ENCODE assay signal across 21 cellular contexts in the genomic region with DNA sequence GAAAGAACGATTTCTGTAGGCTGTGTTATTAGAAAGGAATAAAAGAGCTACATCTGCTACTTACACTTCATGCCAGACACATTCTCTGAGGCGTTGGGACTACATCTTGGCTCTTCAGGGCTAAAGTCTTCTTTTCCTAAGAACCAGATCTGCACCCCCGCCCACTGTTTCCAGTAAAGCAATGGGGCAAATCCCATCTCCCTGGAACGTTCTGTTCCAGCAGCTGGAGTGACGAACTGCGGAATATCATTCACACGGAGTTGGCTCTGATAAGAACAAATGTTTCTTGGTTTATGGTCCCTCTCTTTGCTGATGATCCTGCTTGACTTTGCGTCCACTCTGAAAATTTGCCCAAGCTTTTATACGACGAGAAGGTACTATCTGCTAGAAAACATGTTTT. TPM values are rescaled to one million over a fixed set of nuclear protein-coding genes. Genes with fewer than 3 reads are reported as not detected.
DNase-seq lines count a peak whose midpoint lies in the region; ATAC-seq and TF ChIP-seq lines count a peak whose summit lies in the region.
"Had no signal": no experiment of that assay in that cellular context is flagged by ENCODE, and none has a peak within 500 bp of the region (broad histone marks: within the 10 kb centered on the region; RNA-seq: fewer than 3 reads in every experiment).

No MANE protein-coding gene starts in this region.

- H3K4me1 Mint-ChIP-seq in activated CD8-positive, alpha-beta memory T cell treated with anti-CD3 and anti-CD28 coated beads, Interleukin-2, amount 10 ng/mL, durations not matched to agents 7 days and 5 days = no peaks in the 10 kb centered on the region
- H3K4me1 Mint-ChIP-seq in activated CD4-positive, alpha-beta T cell treated with anti-CD3 and anti-CD28 coated beads, Interleukin-2, amount 10 ng/mL, durations not matched to agents 7 days and 5 days = no peaks in the 10 kb centered on the region
- H3K4me1 Mint-ChIP-seq in activated T-helper 17 cell treated with anti-CD3 and anti-CD28 coated beads, Interleukin-2, amount 50 U/mL, for 72 hours = no peaks in the 10 kb centered on the region
- H3K4me1 Mint-ChIP-seq: activated naive CD8-positive, alpha-beta T cell treated with anti-CD3 and anti-CD28 coated beads for 36 hours; B cell; neural crest cell; stimulated activated effector memory CD8-positive, alpha-beta T cell treated with anti-CD3 and anti-CD28 coated beads, Interleukin-12 subunit alpha, Interleukin-12 subunit beta, amount 100 ng/mL, for 72 hours had no signal

- intact Hi-C loops in heart right ventricle (cut with DNase I) = no loop called here
- intact Hi-C loops in posterior vena cava (cut with DNase I) = no loop called here
- intact Hi-C loops in aorta (cut with DNase I) = no loop called here

- peaks cover 30% of the 10 kb centered on the region for H3K27me3 Mint-ChIP-seq in activated CD8-positive, alpha-beta memory T cell treated with anti-CD3 and anti-CD28 coated beads, Interleukin-2, amount 10 ng/mL, durations not matched to agents 7 days and 5 days
- H3K27me3 Mint-ChIP-seq in activated CD4-positive, alpha-beta T cell treated with anti-CD3 and anti-CD28 coated beads, Interleukin-2, amount 10 ng/mL, durations not matched to agents 7 days and 5 days = peaks cover 7% of the 10 kb centered on the region
- H3K27me3 Mint-ChIP-seq in activated T-helper 17 cell treated with anti-CD3 and anti-CD28 coated beads, Interleukin-2, amount 50 U/mL, for 72 hours = no peaks in the 10 kb centered on the region

- TF ChIP-seq CTCF in heart right ventricle (IDR thresholded peaks at IDR 0.05) = no peak

- H3K9me3 ChIP-seq in heart right ventricle (no peaks in the 10 kb centered on the region), aorta (ENCODE audit: control insufficient read depth, low read length) (no peaks in the 10 kb centered on the region)
- H3K9me3 ChIP-seq: prostate gland, thyroid gland had no signal

- whole genome bisulfite sequencing in heart right ventricle, 2 donors = 65 to 67% methylated on average over 10 of the region's 10 CpGs
- WGBS in aorta, 2 donors = 81 to 87% methylated on average over 10 of the region's 10 CpGs

- H3K4me3 Mint-ChIP-seq in activated CD8-positive, alpha-beta memory T cell treated with anti-CD3 and anti-CD28 coated beads, Interleukin-2, amount 10 ng/mL, durations not matched to agents 7 days and 5 days = no peak overlapping the region
- no peak overlapping the region for H3K4me3 Mint-ChIP-seq in activated CD4-positive, alpha-beta T cell treated with anti-CD3 and anti-CD28 coated beads, Interleukin-2, amount 10 ng/mL, durations not matched to agents 7 days and 5 days
- H3K4me3 Mint-ChIP-seq in activated T-helper 17 cell treated with anti-CD3 and anti-CD28 coated beads, Interleukin-2, amount 50 U/mL, for 72 hours = no peak overlapping the region
- H3K4me3 Mint-ChIP-seq: activated CD8-positive, alpha-beta T cell treated with anti-CD3 and anti-CD28 coated beads for 36 hours; activated naive CD8-positive, alpha-beta T cell treated with anti-CD3 and anti-CD28 coated beads for 36 hours; activated T-cell treated with anti-CD3 and anti-CD28 coated beads, Interleukin-2, amount 50 U/mL, for 72 hours; B cell; neural crest cell; stimulated activated effector memory CD8-positive, alpha-beta T cell treated with anti-CD3 and anti-CD28 coated beads, Interleukin-12 subunit alpha, Interleukin-12 subunit beta, amount 100 ng/mL, for 72 hours had no signal

- POLR2A ChIA-PET in activated CD4-positive, alpha-beta T cell treated with anti-CD3 and anti-CD28 coated beads, Interleukin-2, amount 10 ng/mL, durations not matched to agents 7 days and 5 days (lab: Charles Lee) = no interaction called here

- H3K9me3 Mint-ChIP-seq in activated CD8-positive, alpha-beta memory T cell treated with anti-CD3 and anti-CD28 coated beads, Interleukin-2, amount 10 ng/mL, durations not matched to agents 7 days and 5 days (ENCODE audit: low read depth) = no peaks in the 10 kb centered on the region
- H3K9me3 Mint-ChIP-seq in activated CD4-positive, alpha-beta T cell treated with anti-CD3 and anti-CD28 coated beads, Interleukin-2, amount 10 ng/mL, durations not matched to agents 7 days and 5 days = no peaks in the 10 kb centered on the region
- H3K9me3 Mint-ChIP-seq in activated T-helper 17 cell treated with anti-CD3 and anti-CD28 coated beads, Interleukin-2, amount 50 U/mL, for 72 hours = no peaks in the 10 kb centered on the region
- H3K9me3 Mint-ChIP-seq: activated CD8-positive, alpha-beta T cell treated with anti-CD3 and anti-CD28 coated beads for 36 hours; activated naive CD8-positive, alpha-beta T cell treated with anti-CD3 and anti-CD28 coated beads for 36 hours; activated T-cell treated with anti-CD3 and anti-CD28 coated beads, Interleukin-2, amount 50 U/mL, for 72 hours; neural crest cell; stimulated activated effector memory CD8-positive, alpha-beta T cell treated with anti-CD3 and anti-CD28 coated beads, Interleukin-12 subunit alpha, Interleukin-12 subunit beta, amount 100 ng/mL, for 72 hours had no signal

- no peak for ATAC-seq in activated CD8-positive, alpha-beta memory T cell treated with anti-CD3 and anti-CD28 coated beads, Interleukin-2, amount 10 ng/mL, durations not matched to agents 7 days and 5 days
- peak in 7 of 8 donors; percentile 52 to 92 (median 72) for ATAC-seq in heart right ventricle
- peak; percentile 55 for ATAC-seq in aorta (ENCODE audit: low FRiP score)
- ATAC-seq in activated T-helper 17 cell treated with anti-CD3 and anti-CD28 coated beads, Interleukin-2, amount 50 U/mL, for 72 hours (replicated peaks) = no peak
- ATAC-seq: activated CD8-positive, alpha-beta T cell treated with anti-CD3 and anti-CD28 coated beads for 36 hours; activated T-cell treated with anti-CD3 and anti-CD28 coated beads, Interleukin-2, amount 50 U/mL, for 72 hours; stimulated activated effector memory CD8-positive, alpha-beta T cell treated with anti-CD3 and anti-CD28 coated beads, Interleukin-12 subunit alpha, Interleukin-12 subunit beta, amount 100 ng/mL, for 72 hours had no signal

- peak; percentile 9 for DNase-seq in activated CD8-positive, alpha-beta memory T cell treated with anti-CD3 and anti-CD28 coated beads, Interleukin-2, amount 10 ng/mL, durations not matched to agents 7 days and 5 days
- DNase-seq in activated CD8-positive, alpha-beta memory T cell treated with anti-CD3 and anti-CD28 coated beads for 24 hours = no peak
- DNase-seq in heart right ventricle (peak in 1 of 2 donors; percentile 24), posterior vena cava (ENCODE audit: low spot score) (peak; percentile 88), aorta (no peak), activated gamma-delta T cell treated with Interleukin-2 at 50 U/mL for 16 hours (no peak)
- DNase-seq in activated CD4-positive, alpha-beta T cell treated with anti-CD3 and anti-CD28 coated beads, Interleukin-2, amount 10 ng/mL, durations not matched to agents 7 days and 5 days = no peak
- DNase-seq: activated CD8-positive, alpha-beta T cell treated with anti-CD3 and anti-CD28 coated beads for 36 hours; activated naive CD8-positive, alpha-beta T cell treated with anti-CD3 and anti-CD28 coated beads for 36 hours; activated T-cell treated with anti-CD3 and anti-CD28 coated beads, Interleukin-2, amount 50 U/mL, for 72 hours; erythroblast; kidney; PC-9; T-helper 2 cell; thyroid gland had no signal

- peaks cover 0 to 10% (median 0%) of the 10 kb centered on the region in 9 donors for H3K4me1 ChIP-seq in heart right ventricle
- no peaks in the 10 kb centered on the region for H3K4me1 ChIP-seq in aorta (ENCODE audit: control insufficient read depth in 1 of 2, insufficient read depth in 2 of 2, low read length in 2 of 2)
- H3K4me1 ChIP-seq: prostate gland had no signal

- CTCF ChIA-PET in activated CD8-positive, alpha-beta memory T cell treated with anti-CD3 and anti-CD28 coated beads, Interleukin-2, amount 10 ng/mL, durations not matched to agents 7 days and 5 days (lab: Charles Lee) = interaction anchor here (1.9 kb wide), 1 partner anchor 27 kb away, joined by 4 read pairs; the partner anchor contains the start of gene FAM50B
- CTCF ChIA-PET in activated CD4-positive, alpha-beta T cell treated with anti-CD3 and anti-CD28 coated beads, Interleukin-2, amount 10 ng/mL, durations not matched to agents 7 days and 5 days (lab: Charles Lee) = interaction anchor here (1.2 kb wide), 1 partner anchor 27 kb away, joined by 3 read pairs; the partner anchor contains the start of gene FAM50B

- H3K36me3 Mint-ChIP-seq in activated CD8-positive, alpha-beta memory T cell treated with anti-CD3 and anti-CD28 coated beads, Interleukin-2, amount 10 ng/mL, durations not matched to agents 7 days and 5 days = no peaks in the 10 kb centered on the region
- no peaks in the 10 kb centered on the region for H3K36me3 Mint-ChIP-seq in activated CD4-positive, alpha-beta T cell treated with anti-CD3 and anti-CD28 coated beads, Interleukin-2, amount 10 ng/mL, durations not matched to agents 7 days and 5 days (ENCODE audit: low read depth)
- no peaks in the 10 kb centered on the region for H3K36me3 Mint-ChIP-seq in activated T-helper 17 cell treated with anti-CD3 and anti-CD28 coated beads, Interleukin-2, amount 50 U/mL, for 72 hours (ENCODE audit: low read depth)
- H3K36me3 Mint-ChIP-seq: activated naive CD8-positive, alpha-beta T cell treated with anti-CD3 and anti-CD28 coated beads for 36 hours; stimulated activated effector memory CD8-positive, alpha-beta T cell treated with anti-CD3 and anti-CD28 coated beads, Interleukin-12 subunit alpha, Interleukin-12 subunit beta, amount 100 ng/mL, for 72 hours had no signal

- H3K27me3 ChIP-seq in heart right ventricle (no peaks in the 10 kb centered on the region), aorta (ENCODE audit: control insufficient read depth in 1 of 2, insufficient read depth in 2 of 2, low read length in 1 of 2) (no peaks in the 10 kb centered on the region)
- H3K27me3 ChIP-seq: thyroid gland had no signal

- H3K4me3 ChIP-seq in heart right ventricle (peak overlapping the region in 2 of 10 donors; percentile 1 to 2), aorta (ENCODE audit: low read length in 2 of 2) (no peak overlapping the region)
- H3K4me3 ChIP-seq: PC-9, prostate gland, thyroid gland had no signal

- H3K27ac Mint-ChIP-seq in activated CD8-positive, alpha-beta memory T cell treated with anti-CD3 and anti-CD28 coated beads, Interleukin-2, amount 10 ng/mL, durations not matched to agents 7 days and 5 days = no peak overlapping the region
- no peak overlapping the region for H3K27ac Mint-ChIP-seq in activated CD4-positive, alpha-beta T cell treated with anti-CD3 and anti-CD28 coated beads, Interleukin-2, amount 10 ng/mL, durations not matched to agents 7 days and 5 days
- no peak overlapping the region for H3K27ac Mint-ChIP-seq in activated T-helper 17 cell treated with anti-CD3 and anti-CD28 coated beads, Interleukin-2, amount 50 U/mL, for 72 hours
- H3K27ac Mint-ChIP-seq: activated CD8-positive, alpha-beta T cell treated with anti-CD3 and anti-CD28 coated beads for 36 hours; activated naive CD8-positive, alpha-beta T cell treated with anti-CD3 and anti-CD28 coated beads for 36 hours; activated T-cell treated with anti-CD3 and anti-CD28 coated beads, Interleukin-2, amount 50 U/mL, for 72 hours; B cell; stimulated activated effector memory CD8-positive, alpha-beta T cell treated with anti-CD3 and anti-CD28 coated beads, Interleukin-12 subunit alpha, Interleukin-12 subunit beta, amount 100 ng/mL, for 72 hours had no signal

- H3K27ac ChIP-seq in heart right ventricle = peak overlapping the region in 9 of 10 donors; percentile 1 to 68 (median 24)
- no peak overlapping the region for H3K27ac ChIP-seq in aorta (ENCODE audit: low read depth in 1 of 2, low read length in 2 of 2)
- H3K27ac ChIP-seq: 22Rv1, PC-9, prostate gland, thyroid gland had no signal

- H3K36me3 ChIP-seq in heart right ventricle = no peaks in the 10 kb centered on the region
- H3K36me3 ChIP-seq in aorta (ENCODE audit: control insufficient read depth in 1 of 2, insufficient read depth in 2 of 2, low read length in 1 of 2) = no peaks in the 10 kb centered on the region
- H3K36me3 ChIP-seq: prostate gland, thyroid gland had no signal

RNA-seq across cellular contexts. Expression of gene FAM50B, which starts 27.0 kb away (rescaled TPM):
- 10 to 100 TPM in 1 of 2 experiments, 1 to 10 TPM in 1; 8.8 to 10.6 TPM for total RNA-seq in activated CD8-positive, alpha-beta memory T cell treated with anti-CD3 and anti-CD28 coated beads, Interleukin-2, amount 10 ng/mL, durations not matched to agents 7 days and 5 days
- total RNA-seq in heart right ventricle (10 to 100 TPM; 13.2 to 31.3 (median 22.4) TPM), posterior vena cava (1 to 10 TPM; 4.8 to 7.5 TPM), aorta (1 to 10 TPM; 7.8 to 9.1 TPM)
- polyA plus RNA-seq in heart right ventricle (10 to 100 TPM in 1 of 2 donors, 1 to 10 TPM in 1; 5.9 to 25.3 TPM), aorta (10 to 100 TPM; 11.8 to 13.6 TPM)
- 10 to 100 TPM; 12.0 to 12.7 TPM for total RNA-seq in activated CD4-positive, alpha-beta T cell treated with anti-CD3 and anti-CD28 coated beads, Interleukin-2, amount 10 ng/mL, durations not matched to agents 7 days and 5 days
- total RNA-seq in activated T-helper 17 cell treated with anti-CD3 and anti-CD28 coated beads, Interleukin-2, amount 50 U/mL, for 72 hours = 10 to 100 TPM; 13.9 to 22.8 TPM

Comparison
In these comparisons a context has a peak if more than half of its experiments do, and no peak if none do; other contexts are left out.
1. DNase-seq: peak in activated CD8-positive, alpha-beta memory T cell treated with anti-CD3 and anti-CD28 coated beads, Interleukin-2, amount 10 ng/mL, durations not matched to agents 7 days and 5 days (single experiment) and posterior vena cava (single experiment); none in activated CD8-positive, alpha-beta memory T cell treated with anti-CD3 and anti-CD28 coated beads for 24 hours (single experiment), aorta (0 of 2), activated gamma-delta T cell treated with Interleukin-2 at 50 U/mL for 16 hours (single experiment) and activated CD4-positive, alpha-beta T cell treated with anti-CD3 and anti-CD28 coated beads, Interleukin-2, amount 10 ng/mL, durations not matched to agents 7 days and 5 days (single experiment).
2. ATAC-seq: peak in heart right ventricle (7 of 8) and aorta (single experiment); none in activated CD8-positive, alpha-beta memory T cell treated with anti-CD3 and anti-CD28 coated beads, Interleukin-2, amount 10 ng/mL, durations not matched to agents 7 days and 5 days (single experiment) and activated T-helper 17 cell treated with anti-CD3 and anti-CD28 coated beads, Interleukin-2, amount 50 U/mL, for 72 hours (single experiment).
3. H3K27ac ChIP-seq: peak in heart right ventricle (9 of 10); none in aorta (0 of 2).